ENCODE assay signal across 1 cellular context in genomic region chr10:22659901-22660300, GRCh38.
TF ChIP-seq lines count a peak whose summit lies in the region.

No MANE protein-coding gene starts in this region.

TF ChIP-seq in HepG2, 621 proteins besides CTCF, POLR2A, EP300 and RAD21 (continued from another document):
- TF ChIP-seq HNF1B (CRISPR knock-in tag; IDR thresholded peaks at IDR 0.05) = no peak
- TF ChIP-seq HMG20A (CRISPR knock-in tag; IDR thresholded peaks at IDR 0.05; ENCODE audit: borderline replicate concordance) = no peak
- no peak for TF ChIP-seq RCOR2 (CRISPR knock-in tag; IDR thresholded peaks at IDR 0.05)
- TF ChIP-seq ZNF256 (CRISPR knock-in tag; conservative IDR thresholded peaks at IDR 0.05) = no peak
- no peak for TF ChIP-seq ZNF10 (CRISPR knock-in tag; IDR thresholded peaks at IDR 0.05; ENCODE audit: borderline replicate concordance, low read depth)
- no peak for TF ChIP-seq IRF9 (CRISPR knock-in tag; IDR thresholded peaks at IDR 0.05; ENCODE audit: borderline replicate concordance)
- no peak for TF ChIP-seq MXD4 (CRISPR knock-in tag; IDR thresholded peaks at IDR 0.05)
- no peak for TF ChIP-seq KDM2A (CRISPR knock-in tag; IDR thresholded peaks at IDR 0.05; ENCODE audit: borderline replicate concordance, low read depth)
- TF ChIP-seq ZBTB7A (CRISPR knock-in tag; IDR thresholded peaks at IDR 0.05) = no peak
- no peak for TF ChIP-seq HOMEZ (CRISPR knock-in tag; IDR thresholded peaks at IDR 0.05; ENCODE audit: low read depth)
- TF ChIP-seq ETS1 (CRISPR knock-in tag; IDR thresholded peaks at IDR 0.05) = no peak
TF ChIP-seq in HepG2: peak in this region for 0.
